1 cellular context compared by ENCODE assay signal in genomic region chr11:1834132-1834610, GRCh38.
A peak's percentile ranks its signal among the peaks of the same experiment; 100 is the strongest.
TF ChIP-seq lines count a peak whose summit lies in the region.

No MANE protein-coding gene starts in this region.

TF ChIP-seq in HepG2, 621 proteins besides CTCF, POLR2A, EP300 and RAD21 (continued from another document and continues in another):
- TF ChIP-seq BHLHE40 (IDR thresholded peaks at IDR 0.05; ENCODE audit: low read length), result no peak
- TF ChIP-seq ZBTB42 (CRISPR knock-in tag; IDR thresholded peaks at IDR 0.05), result no peak
- no peak for TF ChIP-seq YEATS2 (CRISPR knock-in tag; IDR thresholded peaks at IDR 0.05; ENCODE audit: borderline replicate concordance)
- TF ChIP-seq ERF (CRISPR knock-in tag; IDR thresholded peaks at IDR 0.05), result 0 out of 2 replicates have a peak, but pooled peaks have one; percentile 42
- no peak for TF ChIP-seq ZNF562 (CRISPR knock-in tag; IDR thresholded peaks at IDR 0.05; ENCODE audit: borderline replicate concordance)
- no peak for TF ChIP-seq ATM (IDR thresholded peaks at IDR 0.05; ENCODE audit: borderline replicate concordance)
- TF ChIP-seq FOSL2 (CRISPR knock-in tag; IDR thresholded peaks at IDR 0.05), result peak; percentile 90
- TF ChIP-seq TRIM22 (IDR thresholded peaks at IDR 0.05), result no peak
- 0 out of 2 replicates have a peak, but pooled peaks have one; percentile 42 for TF ChIP-seq SAFB2 (CRISPR knock-in tag; IDR thresholded peaks at IDR 0.05; ENCODE audit: borderline replicate concordance, low read depth)
- no peak for TF ChIP-seq DNMT3B (CRISPR knock-in tag; conservative IDR thresholded peaks at IDR 0.05)
- no peak for TF ChIP-seq SSRP1 (CRISPR knock-in tag; IDR thresholded peaks at IDR 0.05)
- TF ChIP-seq HES4 (CRISPR knock-in tag; IDR thresholded peaks at IDR 0.05; ENCODE audit: borderline replicate concordance), result peak; percentile 97
- TF ChIP-seq REPIN1 (CRISPR knock-in tag; IDR thresholded peaks at IDR 0.05; ENCODE audit: borderline replicate concordance, low read depth), result no peak
- peak; percentile 24; the same call in 1 of the 2 replicates for TF ChIP-seq NFAT5 (CRISPR knock-in tag; IDR thresholded peaks at IDR 0.05)
- no peak for TF ChIP-seq DMAP1 (CRISPR knock-in tag; IDR thresholded peaks at IDR 0.05)
- TF ChIP-seq ZNF784 (CRISPR knock-in tag; IDR thresholded peaks at IDR 0.05; ENCODE audit: borderline replicate concordance), result no peak
- TF ChIP-seq THRA (CRISPR knock-in tag; IDR thresholded peaks at IDR 0.05; ENCODE audit: borderline replicate concordance), result no peak
- peak; percentile 42; the same call in 1 of the 2 replicates for TF ChIP-seq ZNF609 (CRISPR knock-in tag; IDR thresholded peaks at IDR 0.05; ENCODE audit: borderline replicate concordance)
- TF ChIP-seq THAP8 (CRISPR knock-in tag; IDR thresholded peaks at IDR 0.05; ENCODE audit: borderline replicate concordance), result 0 out of 2 replicates have a peak, but pooled peaks have one; percentile 65
- no peak for TF ChIP-seq MXD4 (CRISPR knock-in tag; IDR thresholded peaks at IDR 0.05)
- no peak for TF ChIP-seq DR1 (CRISPR knock-in tag; IDR thresholded peaks at IDR 0.05)
- no peak for TF ChIP-seq NFATC3 (CRISPR knock-in tag; IDR thresholded peaks at IDR 0.05)
- TF ChIP-seq ZFP90 (CRISPR knock-in tag; IDR thresholded peaks at IDR 0.05; ENCODE audit: borderline replicate concordance), result peak; percentile 32; the same call in 1 of the 2 replicates
- peak; percentile 72; the same call in 1 of the 2 replicates for TF ChIP-seq ZNF441 (CRISPR knock-in tag; IDR thresholded peaks at IDR 0.05; ENCODE audit: borderline replicate concordance)
- TF ChIP-seq ESRRA (CRISPR knock-in tag; IDR thresholded peaks at IDR 0.05; ENCODE audit: low read depth), result no peak; the same call in 1 of the 2 replicates
- TF ChIP-seq BORCS8-MEF2B (CRISPR knock-in tag; IDR thresholded peaks at IDR 0.05), result peak; percentile 75
- TF ChIP-seq RXRA (CRISPR knock-in tag; IDR thresholded peaks at IDR 0.05), result no peak; the same call in 1 of the 2 replicates
- TF ChIP-seq ZNF724P (CRISPR knock-in tag; IDR thresholded peaks at IDR 0.05; ENCODE audit: borderline replicate concordance), result no peak
- TF ChIP-seq ZBTB7A (CRISPR knock-in tag; IDR thresholded peaks at IDR 0.05), result 0 out of 2 replicates have a peak, but pooled peaks have one; percentile 39
- TF ChIP-seq MTERF4 (CRISPR knock-in tag; IDR thresholded peaks at IDR 0.05), result peak; percentile 45; the same call in 1 of the 2 replicates
- no peak for TF ChIP-seq GZF1 (CRISPR knock-in tag; IDR thresholded peaks at IDR 0.05)
- TF ChIP-seq FOXO1 (CRISPR knock-in tag; IDR thresholded peaks at IDR 0.05), result no peak
- TF ChIP-seq SRF (IDR thresholded peaks at IDR 0.05; ENCODE audit: low read depth, low read length), result no peak
- no peak for TF ChIP-seq NFRKB (IDR thresholded peaks at IDR 0.05)
- TF ChIP-seq ZNF230 (CRISPR knock-in tag; IDR thresholded peaks at IDR 0.05), result no peak
- TF ChIP-seq ETV6 (CRISPR knock-in tag; conservative IDR thresholded peaks at IDR 0.05), result no peak
- TF ChIP-seq ZEB1 (IDR thresholded peaks at IDR 0.05; ENCODE audit: insufficient replicate concordance, low read depth), result peak; percentile 97
- peak; percentile 64; the same call in 1 of the 2 replicates for TF ChIP-seq ZNF558 (CRISPR knock-in tag; IDR thresholded peaks at IDR 0.05; ENCODE audit: borderline replicate concordance)
- TF ChIP-seq ZNF646 (CRISPR knock-in tag; IDR thresholded peaks at IDR 0.05), result no peak
- no peak for TF ChIP-seq IKZF4 (CRISPR knock-in tag; IDR thresholded peaks at IDR 0.05; ENCODE audit: borderline replicate concordance, low read depth, not compliant biosample characterization)
